In the genomic region with DNA sequence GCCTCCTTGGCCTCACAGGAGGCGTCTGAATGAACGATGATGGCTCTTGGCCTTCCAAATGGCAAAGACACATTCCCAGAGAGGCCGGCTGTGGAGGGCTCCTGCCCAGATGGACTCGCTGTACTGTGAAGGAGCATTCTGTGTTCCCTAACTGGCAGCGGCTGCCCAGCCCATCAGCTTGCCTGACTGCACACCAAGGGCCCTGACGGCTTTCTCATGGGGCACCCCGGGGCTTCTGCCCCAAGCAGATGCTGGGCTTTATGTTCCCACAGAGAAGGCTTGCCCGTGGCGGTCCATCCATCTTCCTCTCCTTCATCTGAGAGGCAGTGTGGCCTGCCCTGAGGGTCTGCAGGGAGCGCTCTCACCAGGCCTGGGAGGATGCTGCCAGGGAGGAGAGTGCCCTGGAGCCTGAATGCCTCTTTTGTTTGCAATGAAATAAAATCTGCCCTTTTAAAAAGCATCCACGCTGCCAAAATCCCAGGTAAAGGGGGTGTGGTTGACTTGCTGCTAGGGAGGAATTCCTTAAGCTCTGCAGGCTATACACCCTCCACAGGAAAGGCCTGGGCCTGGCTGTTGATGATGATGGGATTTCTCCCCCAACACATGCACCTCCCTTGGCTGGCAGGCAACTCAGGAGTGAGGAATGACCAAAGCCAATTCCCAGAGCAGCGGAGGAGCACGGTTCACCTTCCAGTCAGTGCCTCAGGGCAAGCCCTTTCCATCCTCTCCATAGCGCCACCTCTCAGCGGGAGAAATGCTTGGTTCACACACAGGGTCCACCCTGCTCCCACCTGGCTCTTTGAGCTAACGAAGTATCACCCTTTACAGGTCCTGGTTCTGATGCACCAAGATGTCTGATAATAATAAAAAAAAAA, we compare ENCODE assay signal across 15 cellular contexts.
DNase-seq lines count a peak whose midpoint lies in the region; ATAC-seq, FAIRE-seq and TF ChIP-seq lines count a peak whose summit lies in the region.
"Had no signal": no experiment of that assay in that cellular context is flagged by ENCODE, and none has a peak within 500 bp of the region (broad histone marks: within the 10 kb centered on the region; RNA-seq: fewer than 3 reads in every experiment).

No MANE protein-coding gene starts in this region.

- no peaks in the 10 kb centered on the region for H3K23me2 ChIP-seq in H1 (ENCODE audit: low read depth, low read length)

- H3K4me3 ChIP-seq in BLaER1 treated with 17β-estradiol and CSF1 and Interleukin-3, amounts not matched to agents 10 nM and 100 nM = no peak overlapping the region
- no peak overlapping the region for H3K4me3 ChIP-seq in H1 (ENCODE audit: extremely low read depth in 1 of 4, insufficient read depth in 2 of 4, low read depth in 3 of 4, low read length in 4 of 4)
- H3K4me3 ChIP-seq: left lung had no signal

- H3K23ac ChIP-seq in H1 (ENCODE audit: insufficient read length) = no peak overlapping the region

- peaks cover 0 to 8% (median 0%) of the 10 kb centered on the region in 11 experiments; a peak in 3 of 22 replicates for H3K9me3 ChIP-seq in BLaER1 treated with 17β-estradiol and CSF1 and Interleukin-3, amounts not matched to agents 10 nM and 100 nM (replicated peaks in 1 of 11)
- H3K9me3 ChIP-seq in H1 (ENCODE audit: insufficient read depth in 2 of 2, low read depth in 1 of 2, low read length in 1 of 2) = no peaks in the 10 kb centered on the region; a peak in 1 of 4 replicates
- H3K9me3 ChIP-seq: left lung had no signal

- H3K4me2 ChIP-seq in BLaER1 treated with 17β-estradiol and CSF1 and Interleukin-3, amounts not matched to agents 10 nM and 100 nM = peak overlapping the region in 6 of 11 experiments; percentile 20 to 51 (median 30); a peak in 10 of 22 replicates
- no peak overlapping the region for H3K4me2 ChIP-seq in H1 (ENCODE audit: insufficient read depth in 1 of 2, low read depth in 2 of 2, low read length in 2 of 2)

- no peak overlapping the region for H3K56ac ChIP-seq in H1 (replicated peaks; ENCODE audit: insufficient read length, low read depth, low read length)

- no peak for TF ChIP-seq POLR2A in H1 (IDR thresholded peaks at IDR 0.05; ENCODE audit: control extremely low read depth in 1 of 2, low read depth in 2 of 2, low read length in 2 of 2)

- H3K4me3 Mint-ChIP-seq in HFFc6 = no peak overlapping the region
- H3K4me3 Mint-ChIP-seq: activated CD4-positive, alpha-beta memory T cell treated with anti-CD3 and anti-CD28 coated beads for 36 hours; activated T-helper 17 cell treated with anti-CD3 and anti-CD28 coated beads, Interleukin-2, amount 50 U/mL, for 72 hours; naive B cell had no signal

- TF ChIP-seq RAD21 in Ishikawa (IDR thresholded peaks at IDR 0.05; ENCODE audit: low read depth) = no peak
- peak; percentile 38 to 44 for TF ChIP-seq RAD21 in H1 (IDR thresholded peaks at IDR 0.05 in 1 of 2, conservative IDR thresholded peaks at IDR 0.05 in 1 of 2; ENCODE audit: low read depth in 2 of 2, low read length in 2 of 2)

- H4K91ac ChIP-seq in H1 (replicated peaks; ENCODE audit: insufficient read length, low read length) = no peak overlapping the region

- no peaks in the 10 kb centered on the region for H3K79me1 ChIP-seq in H1 (ENCODE audit: low read depth, low read length)

- H3K9ac ChIP-seq in BLaER1 treated with 17β-estradiol and CSF1 and Interleukin-3, amounts not matched to agents 10 nM and 100 nM = no peak overlapping the region
- no peak overlapping the region for H3K9ac ChIP-seq in H1 (replicated peaks in 1 of 4; ENCODE audit: extremely low read depth in 1 of 4, low read depth in 3 of 4, low read length in 3 of 4)

- WGBS in H1 (ENCODE audit: extremely low coverage in 1 of 2, insufficient coverage in 1 of 2, insufficient read length in 1 of 2, insufficient replicate concordance in 2 of 2, low coverage in 1 of 2, low lambda C conversion rate in 2 of 2, missing lambda C conversion rate in 1 of 2), 2 experiments = 70% methylated on average over 15 of the region's 16 CpGs; no CpG with 5 or more reads in 1 of the 2 experiments

- TF ChIP-seq CTCF in H1 (IDR thresholded peaks at IDR 0.05; ENCODE audit: control extremely low read depth in 1 of 3, insufficient read depth in 1 of 3, low read depth in 1 of 3, low read length in 3 of 3) = peak; percentile 40 to 71 (median 70)
- no peak; the same call in 1 of the 2 replicates for TF ChIP-seq CTCF in HFFc6 (IDR thresholded peaks at IDR 0.05)

- H4K8ac ChIP-seq in H1 (ENCODE audit: extremely low read depth, insufficient read depth, low read length) = no peak overlapping the region

- CTCF ChIA-PET in H1 (lab: Charles Lee; ENCODE audit: partially characterized antibody) = interaction anchor here (0.6 to 9.5 kb wide), 33 partner anchors 9 to 793 kb away, joined by 3 to 164 read pairs (median 4); a partner anchor contains a TSS

- FAIRE-seq in H1 (lab: Jason Lieb, UNC) = peak; percentile 87

- DNase-seq in NCI-H446 treated with DMSO at 0.1 percent for 48 hours (lab: John Stamatoyannopoulos, UW) = peak; percentile 72
- DNase-seq in H1 (ENCODE audit: low read depth in 1 of 2, low spot score in 2 of 2) = peak in 1 of 2 experiments; percentile 79
- DNase-seq in GOT3 (lab: John Stamatoyannopoulos, UW) = no peak
- DNase-seq in inferior parietal cortex (ENCODE audit: extremely low spot score) = no peak
- no peak for DNase-seq in HFFc6
- DNase-seq: activated CD4-positive, alpha-beta memory T cell treated with anti-CD3 and anti-CD28 coated beads for 36 hours; dermis blood vessel endothelial cell; naive B cell; NK-92 treated with Interleukin-12 subunit alpha and Interleukin-12 subunit beta, amount 100 ng/mL, for 24 hours; SHP77 treated with DMSO at 0.1 percent for 48 hours had no signal

- peak overlapping the region in 4 of 11 experiments; percentile 2 to 41 (median 28); a peak in 5 of 22 replicates for H3K27ac ChIP-seq in BLaER1 treated with 17β-estradiol and CSF1 and Interleukin-3, amounts not matched to agents 10 nM and 100 nM
- H3K27ac ChIP-seq in H1 (ENCODE audit: low read depth, low read length) = no peak overlapping the region
- H3K27ac ChIP-seq: left lung had no signal

- no peak overlapping the region for H4K5ac ChIP-seq in H1 (ENCODE audit: insufficient read length, low read depth, low read length)

- H3K36me3 Mint-ChIP-seq in HFFc6 (ENCODE audit: low read depth) = no peaks in the 10 kb centered on the region
- H3K36me3 Mint-ChIP-seq: activated CD4-positive, alpha-beta memory T cell treated with anti-CD3 and anti-CD28 coated beads for 36 hours; naive B cell had no signal

- peaks cover under 1% of the 10 kb centered on the region; the same call in 1 of the 2 replicates for H3K27me3 Mint-ChIP-seq in HFFc6 (ENCODE audit: insufficient read depth)
- H3K27me3 Mint-ChIP-seq: activated CD4-positive, alpha-beta memory T cell treated with anti-CD3 and anti-CD28 coated beads for 36 hours had no signal

- peaks cover 18% of the 10 kb centered on the region for H3K4me1 Mint-ChIP-seq in HFFc6 (ENCODE audit: low read depth)

- POLR2A ChIA-PET in H1 (lab: Charles Lee; ENCODE audit: partially characterized antibody) = interaction anchor here (1.2 to 1.3 kb wide), 3 partner anchors 56 to 271 kb away, joined by 3 to 4 read pairs (median 3); no protein-coding TSS in a partner anchor

- H3K27ac Mint-ChIP-seq in HFFc6 = no peak overlapping the region
- H3K27ac Mint-ChIP-seq: activated CD4-positive, alpha-beta memory T cell treated with anti-CD3 and anti-CD28 coated beads for 36 hours; activated T-helper 17 cell treated with anti-CD3 and anti-CD28 coated beads, Interleukin-2, amount 50 U/mL, for 72 hours; naive B cell had no signal

- no peaks in the 10 kb centered on the region for H3K9me3 Mint-ChIP-seq in HFFc6
- H3K9me3 Mint-ChIP-seq: activated CD4-positive, alpha-beta memory T cell treated with anti-CD3 and anti-CD28 coated beads for 36 hours; activated T-helper 17 cell treated with anti-CD3 and anti-CD28 coated beads, Interleukin-2, amount 50 U/mL, for 72 hours; naive B cell had no signal

- H3K4me1 ChIP-seq in BLaER1 treated with 17β-estradiol and CSF1 and Interleukin-3, amounts not matched to agents 10 nM and 100 nM = peaks cover 10 to 64% (median 31%) of the 10 kb centered on the region in 10 experiments
- peaks cover 0 to 5% (median 3%) of the 10 kb centered on the region in 4 experiments; a peak in 5 of 7 replicates for H3K4me1 ChIP-seq in H1 (replicated peaks in 1 of 4; ENCODE audit: control insufficient read depth in 3 of 4, insufficient read depth in 4 of 4, low read length in 3 of 4)

- H3K4ac ChIP-seq in H1 (replicated peaks; ENCODE audit: insufficient read length, low read depth, low read length) = no peak overlapping the region

- peak overlapping the region; percentile 10; the same call in 1 of the 2 replicates for H2BK12ac ChIP-seq in H1 (ENCODE audit: low read depth, low read length)

- H2AK5ac ChIP-seq in H1 (ENCODE audit: low read depth, low read length) = no peak overlapping the region

- no peak overlapping the region for H2BK120ac ChIP-seq in H1 (replicated peaks; ENCODE audit: low read depth, low read length)

- no peak overlapping the region for H2BK5ac ChIP-seq in H1 (ENCODE audit: low read depth, low read length)

- peak overlapping the region; percentile 11; the same call in 1 of the 2 replicates for H2BK15ac ChIP-seq in H1 (ENCODE audit: low read length)

- ATAC-seq in HG03196 (IDR thresholded peaks at IDR 0.05; ENCODE audit: unreplicated experiment) = no peak
- ATAC-seq: activated T-helper 17 cell treated with anti-CD3 and anti-CD28 coated beads, Interleukin-2, amount 50 U/mL, for 72 hours; left lung had no signal

- TF ChIP-seq EP300 in Ishikawa (IDR thresholded peaks at IDR 0.05; ENCODE audit: borderline replicate concordance) = no peak
- TF ChIP-seq EP300 in H1 (IDR thresholded peaks at IDR 0.05; ENCODE audit: borderline replicate concordance in 1 of 2, low read depth in 2 of 2, low read length in 2 of 2) = no peak

- no peak overlapping the region for H3K18ac ChIP-seq in H1 (ENCODE audit: extremely low read depth, low read length)

- H2AFZ ChIP-seq in H1 (ENCODE audit: low read length) = no peak overlapping the region

- H4K20me1 ChIP-seq in BLaER1 treated with 17β-estradiol and CSF1 and Interleukin-3, amounts not matched to agents 10 nM and 100 nM = no peaks in the 10 kb centered on the region
- no peaks in the 10 kb centered on the region for H4K20me1 ChIP-seq in H1 (replicated peaks in 1 of 2; ENCODE audit: control insufficient read depth in 1 of 2, insufficient read depth in 2 of 2, low read length in 2 of 2)

- H3K79me2 ChIP-seq in H1 (ENCODE audit: control insufficient read depth in 1 of 2, insufficient read depth in 2 of 2, low read length in 2 of 2) = no peaks in the 10 kb centered on the region

- no peaks in the 10 kb centered on the region for H3K36me3 ChIP-seq in BLaER1 treated with 17β-estradiol and CSF1 and Interleukin-3, amounts not matched to agents 10 nM and 100 nM
- H3K36me3 ChIP-seq in H1 (ENCODE audit: control insufficient read depth in 2 of 4, insufficient read depth in 4 of 4, low read length in 3 of 4) = no peaks in the 10 kb centered on the region
- H3K36me3 ChIP-seq: left lung had no signal

- H3K14ac ChIP-seq in H1 (ENCODE audit: insufficient read length) = no peak overlapping the region

- no peak overlapping the region for H2BK20ac ChIP-seq in H1 (ENCODE audit: low read length)

- H3K27me3 ChIP-seq in BLaER1 treated with 17β-estradiol and CSF1 and Interleukin-3, amounts not matched to agents 10 nM and 100 nM = no peaks in the 10 kb centered on the region
- H3K27me3 ChIP-seq in H1 (replicated peaks in 1 of 4; ENCODE audit: control insufficient read depth in 3 of 4, extremely low read depth in 1 of 4, insufficient read depth in 3 of 4, low read length in 3 of 4) = no peaks in the 10 kb centered on the region
- H3K27me3 ChIP-seq: left lung had no signal

Comparison
In these comparisons a context has a peak if more than half of its experiments do, and no peak if none do; other contexts are left out.
1. H3K4me2 ChIP-seq: peak in BLaER1 treated with 17β-estradiol and CSF1 and Interleukin-3, amounts not matched to agents 10 nM and 100 nM (6 of 11); none in H1 (0 of 2).